35 cellular contexts compared by ENCODE assay signal in the genomic region with DNA sequence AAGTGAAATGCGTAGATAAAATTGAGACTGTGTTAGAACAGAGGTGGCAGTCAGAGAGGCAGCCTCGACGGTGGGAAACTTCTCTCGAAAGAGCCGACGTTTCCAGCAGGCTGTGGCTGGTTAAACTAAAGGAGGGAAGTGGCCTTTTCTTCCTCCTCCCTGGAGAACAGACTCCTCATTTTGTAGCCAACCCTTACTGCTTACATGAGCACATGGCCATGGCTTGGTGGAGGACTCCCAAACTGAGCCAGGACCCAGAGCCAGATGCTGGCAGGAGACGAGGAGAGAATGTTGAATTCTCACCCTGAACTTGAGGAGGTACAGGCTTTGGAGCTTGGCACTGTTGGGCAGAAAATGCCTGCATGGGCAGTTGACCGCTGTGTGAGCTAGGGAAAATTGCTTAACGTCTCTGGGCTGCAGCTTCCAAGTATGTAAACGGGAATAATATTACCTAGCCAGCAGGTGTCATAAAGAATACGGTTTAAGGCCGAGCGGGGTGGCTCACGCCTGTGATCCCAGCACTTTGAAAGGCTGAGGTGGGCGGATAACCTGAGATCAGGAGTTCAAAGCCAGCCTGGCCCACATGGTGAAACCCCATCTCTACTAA. TPM values are rescaled to one million over a fixed set of nuclear protein-coding genes. Genes with fewer than 3 reads are reported as not detected.
"Had no signal": no experiment of that assay in that cellular context is flagged by ENCODE, and none has a peak within 500 bp of the region (broad histone marks: within the 10 kb centered on the region; RNA-seq: fewer than 3 reads in every experiment).

No MANE protein-coding gene starts in this region.

- DNase-seq: activated B cell treated with CpG ODN at 0.5 μM for 24 hours; activated CD4-positive, alpha-beta memory T cell treated with anti-CD3 and anti-CD28 coated beads for 36 hours; activated CD4-positive, alpha-beta T cell treated with anti-CD3 and anti-CD28 coated beads for 4 hours; activated CD4-positive, alpha-beta T cell treated with anti-CD3 and anti-CD28 coated beads, Interleukin-2, amount 50 U/mL, for 1 hour; activated CD4-positive, CD25-positive, alpha-beta regulatory T cell treated with anti-CD3 and anti-CD28 coated beads, Interleukin-2, amount 50 U/mL, for 72 hours; activated CD8-positive, alpha-beta memory T cell treated with anti-CD3 and anti-CD28 coated beads for 24 hours; activated CD8-positive, alpha-beta memory T cell treated with anti-CD3 and anti-CD28 coated beads, Interleukin-2, amount 10 ng/mL, durations not matched to agents 7 days and 5 days; activated CD8-positive, alpha-beta memory T cell treated with anti-CD3 and anti-CD28 coated beads, Interleukin-2, amount 50 U/mL, for 48 hours; activated effector memory CD4-positive, alpha-beta T cell treated with Interleukin-2 at 50 U/mL for 16 hours; activated naive CD4-positive, alpha-beta T cell treated with anti-CD3 and anti-CD28 coated beads, Interleukin-2, amount 10 ng/mL, durations not matched to agents 7 days and 5 days; activated naive CD8-positive, alpha-beta T cell treated with anti-CD3 and anti-CD28 coated beads, Interleukin-2, amount 50 U/mL, for 24 hours; activated T-cell treated with anti-CD3 and anti-CD28 coated beads, Interleukin-2, amount 50 U/mL, for 48 hours; cerebellar nuclear complex; MM.1S; MV-4-11; NCI-H1092; NCI-H1436 treated with DMSO at 0.1 percent for 48 hours; NCI-H1694 treated with DMSO at 0.1 percent for 48 hours; NCI-H2029; NCI-H345; NCI-H524 treated with DMSO at 0.1 percent for 48 hours; NCI-H748 treated with DMSO at 0.1 percent for 48 hours; NK-92 treated with Interleukin-12 subunit alpha and Interleukin-12 subunit beta, amount 100 ng/mL, for 24 hours; PC-3; Peyer's patch; RPMI8226; SIG-M5; SW 1271; T-helper 1 cell; T-helper 2 cell; T-helper 9 cell had no signal

- H3K4me1 ChIP-seq: Peyer's patch had no signal

- H3K9me3 ChIP-seq: Peyer's patch had no signal

- H3K27me3 ChIP-seq: Peyer's patch had no signal

- FAIRE-seq: bronchial epithelial cell had no signal

- H3K36me3 ChIP-seq: Peyer's patch had no signal

- H3K27ac ChIP-seq: Peyer's patch, VCaP had no signal

- ATAC-seq: activated CD8-positive, alpha-beta memory T cell treated with anti-CD3 and anti-CD28 coated beads, Interleukin-2, amount 10 ng/mL, durations not matched to agents 7 days and 5 days; activated naive CD8-positive, alpha-beta T cell treated with anti-CD3 and anti-CD28 coated beads, Interleukin-2, amount 50 U/mL, for 24 hours; PC-3 had no signal

- H3K4me3 ChIP-seq: Peyer's patch had no signal

RNA-seq across cellular contexts. Expression of a gene that starts 24.5 kb away (rescaled TPM):
- total RNA-seq: activated B cell treated with CpG ODN at 0.5 μM for 24 hours; activated CD4-positive, alpha-beta memory T cell treated with anti-CD3 and anti-CD28 coated beads for 36 hours; activated CD8-positive, alpha-beta memory T cell treated with anti-CD3 and anti-CD28 coated beads, Interleukin-2, amount 10 ng/mL, durations not matched to agents 7 days and 5 days; bronchial epithelial cell; LHCN-M2; NCI-H460; PC-3; Peyer's patch had no signal

RNA-seq across cellular contexts. Expression of a gene that starts 51.0 kb away (rescaled TPM):
- total RNA-seq: activated B cell treated with CpG ODN at 0.5 μM for 24 hours had no signal
